In the genomic region with DNA sequence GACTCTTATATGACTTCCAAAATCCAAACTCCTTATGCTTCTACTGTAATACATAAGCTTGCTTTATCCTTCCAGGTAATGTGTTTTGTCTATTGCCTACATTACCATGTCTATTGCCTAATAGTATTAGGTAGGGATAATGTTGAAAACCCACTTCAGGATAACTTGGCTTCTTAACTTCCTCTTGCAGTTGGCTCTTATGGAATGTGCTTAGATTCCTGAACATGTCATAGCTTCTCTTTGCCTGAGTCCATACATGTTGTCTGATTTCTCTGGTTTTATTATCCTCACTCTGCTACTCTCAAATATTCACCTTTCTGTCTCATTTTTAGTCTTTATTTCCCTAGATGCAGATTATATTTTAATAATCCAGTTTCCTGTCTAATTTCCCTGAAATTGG, we compare ENCODE assay signal across 21 cellular contexts.
"Had no signal": no experiment of that assay in that cellular context is flagged by ENCODE, and none has a peak within 500 bp of the region (broad histone marks: within the 10 kb centered on the region; RNA-seq: fewer than 3 reads in every experiment).

No MANE protein-coding gene starts in this region.

- H3K36me3 Mint-ChIP-seq: stimulated activated memory B cell treated with anti-CD40 and anti-IgM and Interleukin-4, amounts not matched to agents 10 μg/mL and 1 μg/mL and 100 μg/mL, for 72 hours; type B pancreatic cell had no signal

- H3K79me2 ChIP-seq: parathyroid adenoma had no signal

- H3K27me3 Mint-ChIP-seq: activated CD8-positive, alpha-beta memory T cell treated with anti-CD3 and anti-CD28 coated beads, Interleukin-2, amount 10 ng/mL, durations not matched to agents 7 days and 5 days; dendritic cell treated with granulocyte-macrophage colony-stimulating factor and Interleukin-4, amounts not matched to agents 40 ng/mL and 50 ng/mL, for 4 days; stimulated activated memory B cell treated with anti-CD40 and anti-IgM and Interleukin-4, amounts not matched to agents 10 μg/mL and 1 μg/mL and 100 μg/mL, for 72 hours; type B pancreatic cell had no signal

- H3K4me1 ChIP-seq: ascending aorta, breast epithelium, parathyroid adenoma, sigmoid colon, spleen, testis had no signal

- H3K27ac Mint-ChIP-seq: activated CD8-positive, alpha-beta memory T cell treated with anti-CD3 and anti-CD28 coated beads, Interleukin-2, amount 10 ng/mL, durations not matched to agents 7 days and 5 days; dendritic cell treated with granulocyte-macrophage colony-stimulating factor and Interleukin-4, amounts not matched to agents 40 ng/mL and 50 ng/mL, for 4 days; mesothelial cell of epicardium; nephron; stimulated activated memory B cell treated with anti-CD40 and anti-IgM and Interleukin-4, amounts not matched to agents 10 μg/mL and 1 μg/mL and 100 μg/mL, for 72 hours; type B pancreatic cell had no signal

- H3K9ac ChIP-seq: parathyroid adenoma had no signal

- H3K4me3 ChIP-seq: ascending aorta, breast epithelium, lung, sigmoid colon, spleen, testis had no signal

- H3K4me1 Mint-ChIP-seq: activated CD8-positive, alpha-beta memory T cell treated with anti-CD3 and anti-CD28 coated beads, Interleukin-2, amount 10 ng/mL, durations not matched to agents 7 days and 5 days; mesothelial cell of epicardium; nephron; stimulated activated memory B cell treated with anti-CD40 and anti-IgM and Interleukin-4, amounts not matched to agents 10 μg/mL and 1 μg/mL and 100 μg/mL, for 72 hours had no signal

- ATAC-seq: activated CD8-positive, alpha-beta memory T cell treated with anti-CD3 and anti-CD28 coated beads, Interleukin-2, amount 10 ng/mL, durations not matched to agents 7 days and 5 days; stimulated activated memory B cell treated with anti-CD40 and anti-IgM and Interleukin-4, amounts not matched to agents 10 μg/mL and 1 μg/mL and 100 μg/mL, for 72 hours had no signal

- H3K9me3 Mint-ChIP-seq: dendritic cell treated with granulocyte-macrophage colony-stimulating factor and Interleukin-4, amounts not matched to agents 40 ng/mL and 50 ng/mL, for 4 days; mesothelial cell of epicardium; nephron; stimulated activated memory B cell treated with anti-CD40 and anti-IgM and Interleukin-4, amounts not matched to agents 10 μg/mL and 1 μg/mL and 100 μg/mL, for 72 hours; type B pancreatic cell had no signal

- H3K4me3 Mint-ChIP-seq: activated CD8-positive, alpha-beta memory T cell treated with anti-CD3 and anti-CD28 coated beads, Interleukin-2, amount 10 ng/mL, durations not matched to agents 7 days and 5 days; dendritic cell treated with granulocyte-macrophage colony-stimulating factor and Interleukin-4, amounts not matched to agents 40 ng/mL and 50 ng/mL, for 4 days; mesothelial cell of epicardium; nephron; stimulated activated memory B cell treated with anti-CD40 and anti-IgM and Interleukin-4, amounts not matched to agents 10 μg/mL and 1 μg/mL and 100 μg/mL, for 72 hours; type B pancreatic cell had no signal

- H3K36me3 ChIP-seq: breast epithelium, sigmoid colon, spleen, WERI-Rb-1 had no signal

- DNase-seq: activated CD4-positive, alpha-beta T cell treated with anti-CD3 and anti-CD28 coated beads for 1 hour; activated CD4-positive, alpha-beta T cell treated with anti-CD3 and anti-CD28 coated beads, Interleukin-2, amount 50 U/mL, for 48 hours; activated CD8-positive, alpha-beta memory T cell treated with anti-CD3 and anti-CD28 coated beads, Interleukin-2, amount 10 ng/mL, durations not matched to agents 7 days and 5 days; activated naive CD4-positive, alpha-beta T cell; cerebellar nuclear complex; effector CD8-positive, alpha-beta T cell; islet precursor cell; sigmoid colon; spleen; stimulated activated CD4-positive, alpha-beta T cell treated with anti-CD3 and anti-CD28 coated beads, Interleukin-4, amount 100 ng/mL, for 4 hours; testis; WERI-Rb-1 had no signal

- H2AFZ ChIP-seq: parathyroid adenoma had no signal

- H3K9me3 ChIP-seq: ascending aorta, breast epithelium, sigmoid colon, spleen, testis had no signal

- H3K27me3 ChIP-seq: ascending aorta, breast epithelium, sigmoid colon, spleen, testis had no signal

- H3K27ac ChIP-seq: ascending aorta, breast epithelium, parathyroid adenoma, sigmoid colon, spleen, testis, WERI-Rb-1 had no signal
